In genomic region chr6:10449751-10450150, GRCh38 we compare ENCODE assay signal across 1 cellular context.
A peak's percentile ranks its signal among the peaks of the same experiment; 100 is the strongest.
TF ChIP-seq lines count a peak whose summit lies in the region.

No MANE protein-coding gene starts in this region.

TF ChIP-seq in K562, 482 proteins besides CTCF, POLR2A, EP300 and RAD21 (continued from another document and continues in another):
- 0 out of 2 replicates have a peak, but pooled peaks have one; percentile 15 for TF ChIP-seq MGA (IDR thresholded peaks at IDR 0.05)
- no peak for TF ChIP-seq ZHX1 (conservative IDR thresholded peaks at IDR 0.05; ENCODE audit: low read length)
- TF ChIP-seq DPF2 (IDR thresholded peaks at IDR 0.05): peak; percentile 66
- TF ChIP-seq, protein P1, sequence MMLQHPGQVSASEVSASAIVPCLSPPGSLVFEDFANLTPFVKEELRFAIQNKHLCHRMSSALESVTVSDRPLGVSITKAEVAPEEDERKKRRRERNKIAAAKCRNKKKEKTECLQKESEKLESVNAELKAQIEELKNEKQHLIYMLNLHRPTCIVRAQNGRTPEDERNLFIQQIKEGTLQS (IDR thresholded peaks at IDR 0.05): no peak; the same call in 1 of the 2 replicates
- TF ChIP-seq, protein P1 (CRISPR knock-in tag; conservative IDR thresholded peaks at IDR 0.05): no peak
- no peak for TF ChIP-seq IRF1 (CRISPR knock-in tag; IDR thresholded peaks at IDR 0.05; ENCODE audit: borderline replicate concordance)
- TF ChIP-seq ZNF584 (CRISPR knock-in tag; IDR thresholded peaks at IDR 0.05; ENCODE audit: low read depth): no peak
- no peak for TF ChIP-seq ZFPM2 (CRISPR knock-in tag; IDR thresholded peaks at IDR 0.05)
- TF ChIP-seq CBFA2T3 (IDR thresholded peaks at IDR 0.05): 0 out of 2 replicates have a peak, but pooled peaks have one; percentile 6
- no peak for TF ChIP-seq NCOA1 (IDR thresholded peaks at IDR 0.05; ENCODE audit: low read depth)
- TF ChIP-seq NEUROD1 (IDR thresholded peaks at IDR 0.05; ENCODE audit: borderline replicate concordance, low read depth, low read length, partially characterized antibody): no peak
- TF ChIP-seq RBM15 (IDR thresholded peaks at IDR 0.05; ENCODE audit: insufficient read depth, low read length): no peak
- TF ChIP-seq SMAD4 (CRISPR knock-in tag; conservative IDR thresholded peaks at IDR 0.05): no peak
- no peak for TF ChIP-seq TAF15 (IDR thresholded peaks at IDR 0.05; ENCODE audit: low read depth, low read length)
- peak; percentile 54; the same call in 1 of the 2 replicates for TF ChIP-seq CREM (IDR thresholded peaks at IDR 0.05; ENCODE audit: low read depth)
- peak; percentile 47 for TF ChIP-seq ARID1B (IDR thresholded peaks at IDR 0.05)
- no peak for TF ChIP-seq PPARD (CRISPR knock-in tag; IDR thresholded peaks at IDR 0.05)
- TF ChIP-seq CGGBP1 (CRISPR knock-in tag; IDR thresholded peaks at IDR 0.05): no peak
- TF ChIP-seq CBX1 (IDR thresholded peaks at IDR 0.05; ENCODE audit: low read depth): no peak
- TF ChIP-seq ZFP1 (CRISPR knock-in tag; IDR thresholded peaks at IDR 0.05): no peak
- no peak for TF ChIP-seq NFIX (CRISPR knock-in tag; IDR thresholded peaks at IDR 0.05; ENCODE audit: low read depth)
- no peak for TF ChIP-seq YY1 (IDR thresholded peaks at IDR 0.05; ENCODE audit: borderline replicate concordance in 1 of 3, control insufficient read depth in 1 of 3, extremely low read depth in 1 of 3, insufficient read depth in 3 of 3, insufficient read length in 1 of 3, insufficient replicate concordance in 2 of 3, low read depth in 1 of 3, low read length in 2 of 3)
- TF ChIP-seq SPI1 (IDR thresholded peaks at IDR 0.05; ENCODE audit: borderline replicate concordance, low read depth, low read length): no peak
- TF ChIP-seq KLF10 (CRISPR knock-in tag; IDR thresholded peaks at IDR 0.05): no peak
- TF ChIP-seq ATF1 (CRISPR knock-in tag; IDR thresholded peaks at IDR 0.05): no peak
- TF ChIP-seq ATF1 (tag; IDR thresholded peaks at IDR 0.05): peak; percentile 52; the same call in 1 of the 2 replicates
- no peak for TF ChIP-seq SMAD3 (CRISPR knock-in tag; conservative IDR thresholded peaks at IDR 0.05)
- TF ChIP-seq MAFF (IDR thresholded peaks at IDR 0.05; ENCODE audit: low read length): no peak; the same call in 1 of the 2 replicates
- 0 out of 2 replicates have a peak, but pooled peaks have one; percentile 38 for TF ChIP-seq GABPA (tag; conservative IDR thresholded peaks at IDR 0.05; ENCODE audit: low read depth)
- no peak for TF ChIP-seq FOXP1 (CRISPR knock-in tag; IDR thresholded peaks at IDR 0.05)
- no peak for TF ChIP-seq CC2D1A (IDR thresholded peaks at IDR 0.05)
- no peak for TF ChIP-seq ZNF133 (CRISPR knock-in tag; IDR thresholded peaks at IDR 0.05)
- TF ChIP-seq ETV6 (IDR thresholded peaks at IDR 0.05; ENCODE audit: borderline replicate concordance in 1 of 2, low read depth in 2 of 2, low read length in 1 of 2): no peak
- TF ChIP-seq ETV6 (CRISPR knock-in tag; IDR thresholded peaks at IDR 0.05; ENCODE audit: borderline replicate concordance): no peak
- no peak for TF ChIP-seq FOXM1 (IDR thresholded peaks at IDR 0.05; ENCODE audit: low read depth)
- TF ChIP-seq FOXM1 (CRISPR knock-in tag; IDR thresholded peaks at IDR 0.05; ENCODE audit: low read depth): no peak
- TF ChIP-seq EP400 (IDR thresholded peaks at IDR 0.05): no peak
- TF ChIP-seq, protein P2, sequence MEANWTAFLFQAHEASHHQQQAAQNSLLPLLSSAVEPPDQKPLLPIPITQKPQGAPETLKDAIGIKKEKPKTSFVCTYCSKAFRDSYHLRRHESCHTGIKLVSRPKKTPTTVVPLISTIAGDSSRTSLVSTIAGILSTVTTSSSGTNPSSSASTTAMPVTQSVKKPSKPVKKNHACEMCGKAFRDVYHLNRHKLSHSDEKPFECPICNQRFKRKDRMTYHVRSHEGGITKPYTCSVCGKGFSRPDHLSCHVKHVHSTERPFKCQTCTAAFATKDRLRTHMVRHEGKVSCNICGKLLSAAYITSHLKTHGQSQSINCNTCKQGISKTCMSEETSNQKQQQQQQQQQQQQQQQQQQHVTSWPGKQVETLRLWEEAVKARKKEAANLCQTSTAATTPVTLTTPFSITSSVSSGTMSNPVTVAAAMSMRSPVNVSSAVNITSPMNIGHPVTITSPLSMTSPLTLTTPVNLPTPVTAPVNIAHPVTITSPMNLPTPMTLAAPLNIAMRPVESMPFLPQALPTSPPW (CRISPR knock-in tag; IDR thresholded peaks at IDR 0.05): peak; percentile 39; the same call in 1 of the 2 replicates
- peak; percentile 87 for TF ChIP-seq C11orf30 (IDR thresholded peaks at IDR 0.05; ENCODE audit: low read depth)
- TF ChIP-seq, protein P3, sequence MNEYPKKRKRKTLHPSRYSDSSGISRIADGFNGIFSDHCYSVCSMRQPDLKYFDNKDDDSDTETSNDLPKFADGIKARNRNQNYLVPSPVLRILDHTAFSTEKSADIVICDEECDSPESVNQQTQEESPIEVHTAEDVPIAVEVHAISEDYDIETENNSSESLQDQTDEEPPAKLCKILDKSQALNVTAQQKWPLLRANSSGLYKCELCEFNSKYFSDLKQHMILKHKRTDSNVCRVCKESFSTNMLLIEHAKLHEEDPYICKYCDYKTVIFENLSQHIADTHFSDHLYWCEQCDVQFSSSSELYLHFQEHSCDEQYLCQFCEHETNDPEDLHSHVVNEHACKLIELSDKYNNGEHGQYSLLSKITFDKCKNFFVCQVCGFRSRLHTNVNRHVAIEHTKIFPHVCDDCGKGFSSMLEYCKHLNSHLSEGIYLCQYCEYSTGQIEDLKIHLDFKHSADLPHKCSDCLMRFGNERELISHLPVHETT (CRISPR knock-in tag; conservative IDR thresholded peaks at IDR 0.05 in 1 of 2, IDR thresholded peaks at IDR 0.05 in 1 of 2): no peak
- TF ChIP-seq HLTF (IDR thresholded peaks at IDR 0.05): no peak
- no peak for TF ChIP-seq MCM2 (IDR thresholded peaks at IDR 0.05; ENCODE audit: low read depth)
